In genomic region chrX:150337026-150337425, GRCh38 we compare ENCODE assay signal across 25 cellular contexts.
"Had no signal": no experiment of that assay in that cellular context is flagged by ENCODE, and none has a peak within 500 bp of the region (broad histone marks: within the 10 kb centered on the region; RNA-seq: fewer than 3 reads in every experiment).

No MANE protein-coding gene starts in this region.

- H3K9me3 ChIP-seq: heart right ventricle, left ventricle myocardium inferior, prostate gland, suprapubic skin, thoracic aorta, tibial artery, upper lobe of right lung had no signal

- H3K9ac ChIP-seq: parathyroid adenoma had no signal

- H3K4me1 Mint-ChIP-seq: mesothelial cell of epicardium had no signal

- H3K4me3 Mint-ChIP-seq: mesothelial cell of epicardium; naive B cell; natural killer cell; stimulated activated effector memory CD8-positive, alpha-beta T cell treated with anti-CD3 and anti-CD28 coated beads, Interleukin-12 subunit alpha, Interleukin-12 subunit beta, amount 100 ng/mL, for 72 hours; stimulated activated naive CD8-positive, alpha-beta T cell treated with anti-CD3 and anti-CD28 coated beads, Interleukin-15, Interleukin-2, amounts not matched to agents 100 ng/mL and 50 ng/mL, for 24 hours had no signal

- H3K36me3 Mint-ChIP-seq: mesothelial cell of epicardium; naive B cell; natural killer cell; stimulated activated effector memory CD8-positive, alpha-beta T cell treated with anti-CD3 and anti-CD28 coated beads, Interleukin-12 subunit alpha, Interleukin-12 subunit beta, amount 100 ng/mL, for 72 hours had no signal

- H3K36me3 ChIP-seq: heart right ventricle, left ventricle myocardium inferior, prostate gland, suprapubic skin, thoracic aorta, tibial artery, upper lobe of right lung had no signal

- H3K4me3 ChIP-seq: heart right ventricle, hepatocyte, left ventricle myocardium inferior, lung, prostate gland, skin epidermis, suprapubic skin, thoracic aorta, tibial artery, upper lobe of right lung had no signal

- H3K27ac Mint-ChIP-seq: mesothelial cell of epicardium; natural killer cell; stimulated activated effector memory CD8-positive, alpha-beta T cell treated with anti-CD3 and anti-CD28 coated beads, Interleukin-12 subunit alpha, Interleukin-12 subunit beta, amount 100 ng/mL, for 72 hours; stimulated activated naive CD8-positive, alpha-beta T cell treated with anti-CD3 and anti-CD28 coated beads, Interleukin-15, Interleukin-2, amounts not matched to agents 100 ng/mL and 50 ng/mL, for 24 hours had no signal

- H3K4me2 ChIP-seq: hepatocyte had no signal

- H3K27me3 Mint-ChIP-seq: naive B cell; stimulated activated naive CD8-positive, alpha-beta T cell treated with anti-CD3 and anti-CD28 coated beads, Interleukin-15, Interleukin-2, amounts not matched to agents 100 ng/mL and 50 ng/mL, for 24 hours had no signal

- H3K27me3 ChIP-seq: hepatocyte, suprapubic skin, tibial artery, upper lobe of right lung had no signal

- H3K4me1 ChIP-seq: parathyroid adenoma, prostate gland, suprapubic skin, tibial artery, upper lobe of right lung had no signal

- H2AFZ ChIP-seq: hepatocyte, parathyroid adenoma had no signal

- H3K79me2 ChIP-seq: hepatocyte, parathyroid adenoma had no signal

- H3K9me3 Mint-ChIP-seq: naive B cell; natural killer cell; stimulated activated effector memory CD8-positive, alpha-beta T cell treated with anti-CD3 and anti-CD28 coated beads, Interleukin-12 subunit alpha, Interleukin-12 subunit beta, amount 100 ng/mL, for 72 hours; stimulated activated naive CD8-positive, alpha-beta T cell treated with anti-CD3 and anti-CD28 coated beads, Interleukin-15, Interleukin-2, amounts not matched to agents 100 ng/mL and 50 ng/mL, for 24 hours had no signal

- H3K27ac ChIP-seq: heart right ventricle, hepatocyte, left ventricle myocardium inferior, parathyroid adenoma, prostate gland, skin epidermis, suprapubic skin, thoracic aorta, tibial artery, upper lobe of right lung had no signal

- DNase-seq: heart right ventricle; left colon; left ventricle myocardium inferior; mesendoderm; naive B cell; natural killer cell; nucleus accumbens; right cardiac atrium; stimulated activated CD4-positive, alpha-beta T cell treated with anti-CD3 and anti-CD28 coated beads, Interleukin-12 subunit alpha, Interleukin-12 subunit beta, amount 100 ng/mL, for 4 hours; stimulated activated CD4-positive, alpha-beta T cell treated with anti-CD3 and anti-CD28 coated beads, Interleukin-15, amount 100 ng/mL, for 24 hours; stimulated activated CD4-positive, alpha-beta T cell treated with anti-CD3 and anti-CD28 coated beads, Interleukin-4, amount 100 ng/mL, for 24 hours; stimulated activated naive CD4-positive, alpha-beta T cell; tibial artery; trophoblast cell; upper lobe of right lung had no signal
